ENCODE assay signal across 8 cellular contexts in genomic region chr2:128321784-128322650, GRCh38. TPM values are rescaled to one million over a fixed set of nuclear protein-coding genes. Genes with fewer than 3 reads are reported as not detected.
DNase-seq lines count a peak whose midpoint lies in the region; ATAC-seq and TF ChIP-seq lines count a peak whose summit lies in the region.

No MANE protein-coding gene starts in this region.

- H3K27me3 Mint-ChIP-seq in CD14-positive monocyte (ENCODE audit: low read depth in 3 of 3), result peaks cover 8 to 43% (median 12%) of the 10 kb centered on the region in 3 donors
- peaks cover 0 to 10% of the 10 kb centered on the region in 2 donors for H3K27me3 Mint-ChIP-seq in effector memory CD8-positive, alpha-beta T cell

- H3K27ac Mint-ChIP-seq in CD14-positive monocyte, result peak overlapping the region in 6 of 7 donors; percentile 51 to 86 (median 74)
- no peak overlapping the region for H3K27ac Mint-ChIP-seq in effector memory CD8-positive, alpha-beta T cell

- H3K36me3 ChIP-seq in mesodermal cell (ENCODE audit: control insufficient read depth, insufficient read depth, low read length), result no peaks in the 10 kb centered on the region

- H3K4me1 Mint-ChIP-seq in CD14-positive monocyte, result peaks cover 19% of the 10 kb centered on the region
- peaks cover 17% of the 10 kb centered on the region in 2 donors for H3K4me1 Mint-ChIP-seq in effector memory CD8-positive, alpha-beta T cell (ENCODE audit: low read depth in 2 of 2)

- intact Hi-C loops in CD14-positive monocyte (cut with micrococcal nuclease), result loop anchor here (5.0 to 10.0 kb wide), 3 partner anchors 183 to 433 kb away; no protein-coding TSS in a partner anchor

- DNase-seq in CD14-positive monocyte (ENCODE audit: low spot score) (peak; percentile 76), GM19238 (ENCODE audit: insufficient read length, low spot score) (peak; percentile 89), NCI-H774 (lab: John Stamatoyannopoulos, UW) (peak; percentile 35)
- peak; percentile 34 to 72 for DNase-seq in activated CD8-positive, alpha-beta memory T cell treated with anti-CD3 and anti-CD28 coated beads for 1 hour (ENCODE audit: extremely low read depth in 1 of 2, low read depth in 1 of 2)
- peak; percentile 77 to 85 (median 84) for DNase-seq in effector memory CD8-positive, alpha-beta T cell
- peak; percentile 72 for DNase-seq in stimulated activated CD8-positive, alpha-beta memory T cell treated with anti-CD3 and anti-CD28 coated beads, Interleukin-15, amount 100 ng/mL, for 24 hours (ENCODE audit: low read depth)

- peak; percentile 56 for ATAC-seq in HG03432 (IDR thresholded peaks at IDR 0.05; ENCODE audit: unreplicated experiment)
- peak; percentile 64 for ATAC-seq in effector memory CD8-positive, alpha-beta T cell (replicated peaks)

- peaks cover 0 to 2% (median 0%) of the 10 kb centered on the region in 7 donors for H3K9me3 Mint-ChIP-seq in CD14-positive monocyte
- no peaks in the 10 kb centered on the region for H3K9me3 Mint-ChIP-seq in effector memory CD8-positive, alpha-beta T cell

- peaks cover 13% of the 10 kb centered on the region for H3K4me1 ChIP-seq in mesodermal cell (ENCODE audit: control insufficient read depth, insufficient read depth, low read length, poor library complexity, severe bottlenecking)

- WGBS in mesodermal cell (ENCODE audit: insufficient coverage in 2 of 2), 2 experiments, result 1 to 2% methylated on average over 60 to 69 of the region's 89 CpGs

- peak overlapping the region; percentile 77 to 78 for H3K4me3 Mint-ChIP-seq in CD14-positive monocyte
- peak overlapping the region; percentile 63 to 66 for H3K4me3 Mint-ChIP-seq in effector memory CD8-positive, alpha-beta T cell

- peak overlapping the region; percentile 80 for H3K27ac ChIP-seq in mesodermal cell (ENCODE audit: low read depth, low read length, severe bottlenecking)

- no peaks in the 10 kb centered on the region for H3K36me3 Mint-ChIP-seq in CD14-positive monocyte
- H3K36me3 Mint-ChIP-seq in effector memory CD8-positive, alpha-beta T cell (ENCODE audit: insufficient read depth), result peaks cover 3% of the 10 kb centered on the region

- no peaks in the 10 kb centered on the region for H3K9me3 ChIP-seq in mesodermal cell (ENCODE audit: control insufficient read depth, low read length)

- H3K4me3 ChIP-seq in mesodermal cell (ENCODE audit: extremely low read depth, insufficient read depth, low read length, poor library complexity, severe bottlenecking), result peak overlapping the region; percentile 41

- peak; percentile 95 for TF ChIP-seq CTCF in CD14-positive monocyte (IDR thresholded peaks at IDR 0.05)

RNA-seq across cellular contexts. Expression of gene HS6ST1, which starts 3.3 kb away (rescaled TPM):
- 1 to 10 TPM; 2.9 to 4.0 TPM for polyA plus RNA-seq in CD14-positive monocyte
- polyA plus RNA-seq in mesodermal cell (2013, experiment 1 of 2), result 22.0 TPM
- polyA plus RNA-seq in mesodermal cell (2013, experiment 2 of 2), result 18.4 TPM

Comparison
In these comparisons a context has a peak if more than half of its experiments do, and no peak if none do; other contexts are left out.
1. Peak in every context shown above with its lines: DNase-seq, ATAC-seq, H3K4me3 ChIP-seq and H3K27ac ChIP-seq.
2. DNase-seq: peak in every context shown above with its lines; median percentile 89 in GM19238; 84 in effector memory CD8-positive, alpha-beta T cell; 76 in CD14-positive monocyte; 72 in stimulated activated CD8-positive, alpha-beta memory T cell treated with anti-CD3 and anti-CD28 coated beads, Interleukin-15, amount 100 ng/mL, for 24 hours; 53 in activated CD8-positive, alpha-beta memory T cell treated with anti-CD3 and anti-CD28 coated beads for 1 hour; 35 in NCI-H774.
3. H3K27ac Mint-ChIP-seq: peak in CD14-positive monocyte (6 of 7); none in effector memory CD8-positive, alpha-beta T cell (0 of 2).